Comparison of ENCODE assay signal across 9 cellular contexts in genomic region chr6:124960757-124961467, GRCh38. TPM values are rescaled to one million over a fixed set of nuclear protein-coding genes. Genes with fewer than 3 reads are reported as not detected.
DNase-seq lines count a peak whose midpoint lies in the region; ATAC-seq and TF ChIP-seq lines count a peak whose summit lies in the region.
"Had no signal": no experiment of that assay in that cellular context is flagged by ENCODE, and none has a peak within 500 bp of the region (broad histone marks: within the 10 kb centered on the region; RNA-seq: fewer than 3 reads in every experiment).

No MANE protein-coding gene starts in this region.

- no peaks in the 10 kb centered on the region for H3K9me3 Mint-ChIP-seq in HFFc6
- no peaks in the 10 kb centered on the region for H3K9me3 Mint-ChIP-seq in activated T-helper 17 cell treated with anti-CD3 and anti-CD28 coated beads, Interleukin-2, amount 50 U/mL, for 72 hours

- no peaks in the 10 kb centered on the region for H3K9me3 ChIP-seq in hepatocyte (ENCODE audit: low read depth)
- H3K9me3 ChIP-seq in skeletal muscle satellite cell (replicated peaks; ENCODE audit: low read length) = no peaks in the 10 kb centered on the region

- H3K9me2 ChIP-seq in hepatocyte (replicated peaks; ENCODE audit: insufficient read depth) = no peaks in the 10 kb centered on the region

- peak overlapping the region; percentile 41 for H2AFZ ChIP-seq in hepatocyte

- peak overlapping the region; percentile 91 for H3K27ac Mint-ChIP-seq in HFFc6
- H3K27ac Mint-ChIP-seq in activated T-helper 17 cell treated with anti-CD3 and anti-CD28 coated beads, Interleukin-2, amount 50 U/mL, for 72 hours = peak overlapping the region; percentile 28

- H3K4me2 ChIP-seq in hepatocyte (peak overlapping the region; percentile 89), skeletal muscle satellite cell (ENCODE audit: low read length) (peak overlapping the region; percentile 85)

- H3K4me1 ChIP-seq in hepatocyte (ENCODE audit: insufficient read depth) (peaks cover 24% of the 10 kb centered on the region), skeletal muscle satellite cell (ENCODE audit: control insufficient read depth, insufficient read depth, low read length) (peaks cover 35% of the 10 kb centered on the region)

- H3K9ac ChIP-seq in skeletal muscle satellite cell (ENCODE audit: low read depth, low read length) = peak overlapping the region; percentile 89

- H3K27me3 Mint-ChIP-seq in HFFc6 (ENCODE audit: insufficient read depth) = peaks cover 3% of the 10 kb centered on the region; the same call in 1 of the 2 replicates
- H3K27me3 Mint-ChIP-seq in activated T-helper 17 cell treated with anti-CD3 and anti-CD28 coated beads, Interleukin-2, amount 50 U/mL, for 72 hours = peaks cover 44% of the 10 kb centered on the region

- H3K79me2 ChIP-seq in hepatocyte = peaks cover 33% of the 10 kb centered on the region

- peak overlapping the region; percentile 27 for H3K4me3 ChIP-seq in hepatocyte
- peak overlapping the region; percentile 83 for H3K4me3 ChIP-seq in skeletal muscle satellite cell (ENCODE audit: low read length)

- no peaks in the 10 kb centered on the region for H4K20me1 ChIP-seq in hepatocyte (ENCODE audit: insufficient read depth, poor library complexity, severe bottlenecking)

- H3K4me3 Mint-ChIP-seq in HFFc6 = peak overlapping the region; percentile 92
- peak overlapping the region; percentile 71 for H3K4me3 Mint-ChIP-seq in activated T-helper 17 cell treated with anti-CD3 and anti-CD28 coated beads, Interleukin-2, amount 50 U/mL, for 72 hours

- no peak for ATAC-seq in activated T-helper 17 cell treated with anti-CD3 and anti-CD28 coated beads, Interleukin-2, amount 50 U/mL, for 72 hours (replicated peaks)
- no peak for ATAC-seq in GM19328 (IDR thresholded peaks at IDR 0.05; ENCODE audit: unreplicated experiment)

- DNase-seq in HFFc6 = no peak
- no peak for DNase-seq in hepatocyte (ENCODE audit: low spot score)
- DNase-seq in H4 (ENCODE audit: low spot score) = no peak
- DNase-seq in 8988T = no peak
- no peak for DNase-seq in NCI-H82 treated with DMSO at 0.1 percent for 48 hours (lab: John Stamatoyannopoulos, UW; ENCODE audit: unreplicated experiment)
- DNase-seq: NCI-H1417 treated with DMSO at 0.1 percent for 48 hours had no signal

- H3K4me1 Mint-ChIP-seq in HFFc6 (ENCODE audit: low read depth) = peaks cover 66% of the 10 kb centered on the region
- H3K4me1 Mint-ChIP-seq in activated T-helper 17 cell treated with anti-CD3 and anti-CD28 coated beads, Interleukin-2, amount 50 U/mL, for 72 hours = peaks cover 10% of the 10 kb centered on the region

- H3K36me3 ChIP-seq in hepatocyte (replicated peaks; ENCODE audit: insufficient read depth, low read depth) (no peaks in the 10 kb centered on the region), skeletal muscle satellite cell (ENCODE audit: insufficient read depth, low read length) (peaks cover under 1% of the 10 kb centered on the region)

- H3K27ac ChIP-seq in hepatocyte = peak overlapping the region; percentile 81

- 91% methylated on average over 4 of the region's 4 CpGs for WGBS in hepatocyte (ENCODE audit: low lambda C conversion rate, missing lambda C conversion rate)

- peaks cover 12% of the 10 kb centered on the region for H3K36me3 Mint-ChIP-seq in HFFc6 (ENCODE audit: low read depth)
- H3K36me3 Mint-ChIP-seq in activated T-helper 17 cell treated with anti-CD3 and anti-CD28 coated beads, Interleukin-2, amount 50 U/mL, for 72 hours (ENCODE audit: low read depth) = peaks cover 11% of the 10 kb centered on the region

- TF ChIP-seq CTCF in HFFc6 (IDR thresholded peaks at IDR 0.05) (no peak), hepatocyte (IDR thresholded peaks at IDR 0.05; ENCODE audit: poor library complexity) (no peak)

- no peaks in the 10 kb centered on the region for H3K27me3 ChIP-seq in hepatocyte
- H3K27me3 ChIP-seq in skeletal muscle satellite cell (ENCODE audit: control insufficient read depth, insufficient read depth, low read length) = no peaks in the 10 kb centered on the region

RNA-seq across cellular contexts. Expression of gene RNF217, which starts 1.3 kb away (rescaled TPM):
- total RNA-seq in HFFc6 (2021; fragmentation: NEBNext Ultra II Directional; extraction: Animal tissue kit (Norgen Biotek cat#: 25700)) = 10 to 100 TPM; 10.9 to 19.4 (median 14.7) TPM
- total RNA-seq in activated T-helper 17 cell treated with anti-CD3 and anti-CD28 coated beads, Interleukin-2, amount 50 U/mL, for 72 hours = 1 to 10 TPM; 1.7 to 5.6 TPM
- total RNA-seq in hepatocyte = 18.4 and 167 TPM in 2 replicates
- 7.9 and 8.8 TPM in 2 replicates for polyA plus RNA-seq in hepatocyte
- 8.1 and 9.4 TPM in 2 replicates for total RNA-seq in skeletal muscle satellite cell (2012; rRNA removed)
- 3.8 and 7.0 TPM in 2 replicates for total RNA-seq in H4 (2014; rRNA removed; shearing (Covaris generic))
